10 cellular contexts compared by ENCODE assay signal in genomic region chr5:154654484-154655375, GRCh38.
DNase-seq lines count a peak whose midpoint lies in the region; ATAC-seq and TF ChIP-seq lines count a peak whose summit lies in the region.
"Had no signal": no experiment of that assay in that cellular context is flagged by ENCODE, and none has a peak within 500 bp of the region (broad histone marks: within the 10 kb centered on the region; RNA-seq: fewer than 3 reads in every experiment).

No MANE protein-coding gene starts in this region.

- intact Hi-C loops in heart right ventricle (cut with DNase I) (loop anchor here in 5 of 10 donors (2.0 to 10.0 kb wide), 4 partner anchors 100 to 260 kb away; partner anchors contain the start of gene LARP1 (in 1 of the 5)), Right ventricle myocardium superior (cut with DNase I) (loop anchor here (5.0 kb wide), 1 partner anchor 158 kb away; no protein-coding TSS in a partner anchor), uterus (cut with DNase I; ENCODE audit: low total_unique reads) (no loop called here)

- H3K9ac ChIP-seq in mucosa of stomach (ENCODE audit: low read length) = peak overlapping the region; percentile 14

- TF ChIP-seq CTCF in heart right ventricle (IDR thresholded peaks at IDR 0.05) (no peak), uterus (IDR thresholded peaks at IDR 0.05) (no peak)

- in situ Hi-C loops in ACHN (cut with HindIII; ENCODE audit: low pct_ligation_motif_present, low pct_unique_long_range_greater_than_20kb, low sequenced_read_pairs) = no loop called here

- H3K4me3 ChIP-seq in heart right ventricle (peak overlapping the region in 6 of 10 donors; percentile 6 to 28 (median 18)), mucosa of stomach (ENCODE audit: low read length) (no peak overlapping the region), uterus (no peak overlapping the region)

- H3K9me3 ChIP-seq in heart right ventricle (no peaks in the 10 kb centered on the region), mucosa of stomach (ENCODE audit: control insufficient read depth, low read length) (no peaks in the 10 kb centered on the region), uterus (no peaks in the 10 kb centered on the region)

- DNase-seq in heart right ventricle (no peak), Right ventricle myocardium superior (no peak), dermis blood vessel endothelial cell (peak; percentile 50), uterus (no peak), NCI-H187 (lab: John Stamatoyannopoulos, UW) (no peak), ACHN (no peak)
- DNase-seq: NCI-H2081 treated with DMSO at 0.1 percent for 48 hours had no signal

- ATAC-seq in heart right ventricle (peak in 7 of 8 donors; percentile 10 to 66 (median 48)), Right ventricle myocardium superior (ENCODE audit: poor library complexity) (no peak), GM19463 (IDR thresholded peaks at IDR 0.05; ENCODE audit: unreplicated experiment) (no peak)

- H3K4me1 ChIP-seq in heart right ventricle (peaks cover 6 to 24% (median 22%) of the 10 kb centered on the region in 9 donors), mucosa of stomach (ENCODE audit: control insufficient read depth, insufficient read depth, low read length) (peaks cover 17% of the 10 kb centered on the region), uterus (no peaks in the 10 kb centered on the region)

- H3K27me3 ChIP-seq in heart right ventricle (no peaks in the 10 kb centered on the region), mucosa of stomach (ENCODE audit: control insufficient read depth, insufficient read depth, low read length) (no peaks in the 10 kb centered on the region), uterus (no peaks in the 10 kb centered on the region)

- H3K27ac ChIP-seq in heart right ventricle = peak overlapping the region; percentile 3 to 78 (median 61)
- H3K27ac ChIP-seq in uterus = peak overlapping the region; percentile 58 to 73
- H3K27ac ChIP-seq: VCaP had no signal

- H3K36me3 ChIP-seq in heart right ventricle (no peaks in the 10 kb centered on the region), mucosa of stomach (ENCODE audit: control insufficient read depth, insufficient read depth, low read length) (no peaks in the 10 kb centered on the region), uterus (no peaks in the 10 kb centered on the region)

- no peak for TF ChIP-seq POLR2A in uterus (IDR thresholded peaks at IDR 0.05)

- 31 to 34% methylated on average over 13 of the region's 13 CpGs for WGBS in heart right ventricle, 2 donors

Comparison
In these comparisons a context has a peak if more than half of its experiments do, and no peak if none do; other contexts are left out.
1. ATAC-seq: peak in heart right ventricle (7 of 8); none in Right ventricle myocardium superior (single experiment) and GM19463 (single experiment).
2. H3K4me3 ChIP-seq: peak in heart right ventricle (6 of 10); none in mucosa of stomach (single experiment) and uterus (0 of 2).